3 cellular contexts compared by ENCODE assay signal in genomic region chr6:75261299-75261698, GRCh38.
TF ChIP-seq lines count a peak whose summit lies in the region.

No MANE protein-coding gene starts in this region.

TF ChIP-seq in A549, 52 proteins besides CTCF, POLR2A, EP300 and RAD21:
- TF ChIP-seq RCOR1 (IDR thresholded peaks at IDR 0.05; ENCODE audit: low read depth, low read length) (no peak), HOXB5 (CRISPR knock-in tag; IDR thresholded peaks at IDR 0.05) (no peak), EHF (CRISPR knock-in tag; IDR thresholded peaks at IDR 0.05) (no peak), MAFK (IDR thresholded peaks at IDR 0.05; ENCODE audit: partially characterized antibody) (peak; percentile 95), MYC (IDR thresholded peaks at IDR 0.05; ENCODE audit: borderline replicate concordance, low read length) (no peak)
- TF ChIP-seq, protein P1, sequence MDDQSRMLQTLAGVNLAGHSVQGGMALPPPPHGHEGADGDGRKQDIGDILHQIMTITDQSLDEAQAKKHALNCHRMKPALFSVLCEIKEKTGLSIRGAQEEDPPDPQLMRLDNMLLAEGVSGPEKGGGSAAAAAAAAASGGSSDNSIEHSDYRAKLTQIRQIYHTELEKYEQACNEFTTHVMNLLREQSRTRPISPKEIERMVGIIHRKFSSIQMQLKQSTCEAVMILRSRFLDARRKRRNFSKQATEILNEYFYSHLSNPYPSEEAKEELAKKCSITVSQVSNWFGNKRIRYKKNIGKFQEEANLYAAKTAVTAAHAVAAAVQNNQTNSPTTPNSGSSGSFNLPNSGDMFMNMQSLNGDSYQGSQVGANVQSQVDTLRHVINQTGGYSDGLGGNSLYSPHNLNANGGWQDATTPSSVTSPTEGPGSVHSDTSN (IDR thresholded peaks at IDR 0.05) = no peak
- TF ChIP-seq, protein P2, sequence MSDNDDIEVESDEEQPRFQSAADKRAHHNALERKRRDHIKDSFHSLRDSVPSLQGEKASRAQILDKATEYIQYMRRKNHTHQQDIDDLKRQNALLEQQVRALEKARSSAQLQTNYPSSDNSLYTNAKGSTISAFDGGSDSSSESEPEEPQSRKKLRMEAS (IDR thresholded peaks at IDR 0.05) = no peak
TF ChIP-seq in A549: peak in this region for 1.

TF ChIP-seq in IMR-90, 13 proteins besides CTCF, POLR2A, EP300 and RAD21:
- peak; percentile 98 for TF ChIP-seq MAFK (IDR thresholded peaks at IDR 0.05; ENCODE audit: low read depth, low read length)
- TF ChIP-seq, protein P3, sequence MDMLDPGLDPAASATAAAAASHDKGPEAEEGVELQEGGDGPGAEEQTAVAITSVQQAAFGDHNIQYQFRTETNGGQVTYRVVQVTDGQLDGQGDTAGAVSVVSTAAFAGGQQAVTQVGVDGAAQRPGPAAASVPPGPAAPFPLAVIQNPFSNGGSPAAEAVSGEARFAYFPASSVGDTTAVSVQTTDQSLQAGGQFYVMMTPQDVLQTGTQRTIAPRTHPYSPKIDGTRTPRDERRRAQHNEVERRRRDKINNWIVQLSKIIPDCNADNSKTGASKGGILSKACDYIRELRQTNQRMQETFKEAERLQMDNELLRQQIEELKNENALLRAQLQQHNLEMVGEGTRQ (IDR thresholded peaks at IDR 0.05; ENCODE audit: low read depth, low read length) = no peak

TF ChIP-seq in H1, 55 proteins besides CTCF, POLR2A, EP300 and RAD21:
- TF ChIP-seq MAFK (IDR thresholded peaks at IDR 0.05; ENCODE audit: low read depth, low read length) (peak; percentile 88), POU5F1 (IDR thresholded peaks at IDR 0.05; ENCODE audit: low read depth, low read length) (no peak)
